In the genomic region with DNA sequence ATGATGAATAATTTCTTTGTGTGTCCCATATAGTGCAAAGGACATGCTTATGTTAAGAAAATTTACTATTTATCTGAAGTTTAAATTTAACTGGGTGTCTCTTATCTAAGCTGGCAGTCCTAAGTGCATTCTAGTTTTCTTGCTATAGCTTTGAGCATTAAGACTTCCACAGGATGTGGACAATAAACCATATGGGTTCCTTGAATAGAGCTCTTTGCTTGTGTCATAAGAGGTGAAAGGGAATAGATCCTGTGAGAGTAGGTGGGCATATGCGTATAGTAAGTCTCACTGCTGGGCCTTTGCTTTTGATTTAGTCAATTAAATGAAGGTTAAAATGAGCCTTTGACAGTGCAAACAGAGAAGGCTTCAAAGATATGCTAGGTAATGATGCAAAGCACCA, we compare ENCODE assay signal across 36 cellular contexts.
"Had no signal": no experiment of that assay in that cellular context is flagged by ENCODE, and none has a peak within 500 bp of the region (broad histone marks: within the 10 kb centered on the region; RNA-seq: fewer than 3 reads in every experiment).

No MANE protein-coding gene starts in this region.

- H3K27ac ChIP-seq: adrenal gland, ascending aorta, body of pancreas, brain microvascular endothelial cell, breast epithelium, cardiac muscle cell had no signal

- DNase-seq: activated effector memory CD4-positive, alpha-beta T cell treated with anti-CD3 and anti-CD28 coated beads, Interleukin-2, amount 50 U/mL, for 16 hours; activated effector memory CD4-positive, alpha-beta T cell treated with Interleukin-2 at 50 U/mL for 16 hours; activated gamma-delta T cell; activated gamma-delta T cell treated with Interleukin-2 at 50 U/mL for 16 hours; activated naive CD4-positive, alpha-beta T cell; activated naive CD4-positive, alpha-beta T cell treated with anti-CD3 and anti-CD28 coated beads for 36 hours; activated naive CD4-positive, alpha-beta T cell treated with anti-CD3 and anti-CD28 coated beads, Interleukin-2, amount 10 ng/mL, durations not matched to agents 7 days and 5 days; activated naive CD4-positive, alpha-beta T cell treated with anti-CD3 and anti-CD28 coated beads, Interleukin-2, amount 50 U/mL, for 16 hours; activated naive CD4-positive, alpha-beta T cell treated with Interleukin-2 at 50 U/mL for 16 hours; activated naive CD8-positive, alpha-beta T cell treated with anti-CD3 and anti-CD28 coated beads for 36 hours; activated naive CD8-positive, alpha-beta T cell treated with anti-CD3 and anti-CD28 coated beads, Interleukin-2, amount 10 ng/mL, durations not matched to agents 7 days and 5 days; activated naive CD8-positive, alpha-beta T cell treated with anti-CD3 and anti-CD28 coated beads, Interleukin-2, amount 50 U/mL, for 24 hours; activated T-cell treated with anti-CD3 and anti-CD28 coated beads, Interleukin-2, amount 50 U/mL, for 4 hours; activated T-cell treated with anti-CD3 and anti-CD28 coated beads, Interleukin-2, amount 50 U/mL, for 48 hours; activated T-cell treated with anti-CD3 and anti-CD28 coated beads, Interleukin-2, amount 50 U/mL, for 72 hours; adrenal gland; amniotic stem cell; amygdala; anterior cingulate cortex; aorta; body of pancreas; brain microvascular endothelial cell; caudate nucleus; central memory CD4-positive, alpha-beta T cell; cerebellar nuclear complex had no signal

- H3K4me1 Mint-ChIP-seq: activated naive CD4-positive, alpha-beta T cell treated with anti-CD3 and anti-CD28 coated beads, Interleukin-2, amount 10 ng/mL, durations not matched to agents 7 days and 5 days; activated naive CD4-positive, alpha-beta T cell treated with anti-CD3 and anti-CD28 coated beads, Interleukin-2, amount 50 U/mL, for 24 hours; activated naive CD8-positive, alpha-beta T cell treated with anti-CD3 and anti-CD28 coated beads for 36 hours; activated naive CD8-positive, alpha-beta T cell treated with anti-CD3 and anti-CD28 coated beads, Interleukin-2, amount 10 ng/mL, durations not matched to agents 7 days and 5 days; activated naive CD8-positive, alpha-beta T cell treated with anti-CD3 and anti-CD28 coated beads, Interleukin-2, amount 50 U/mL, for 24 hours; activated T-helper 17 cell treated with anti-CD3 and anti-CD28 coated beads, Interleukin-2, amount 50 U/mL, for 72 hours; brain; central memory CD8-positive, alpha-beta T cell had no signal

- H3K4me3 ChIP-seq: adrenal gland, ascending aorta, body of pancreas, breast epithelium, cardiac muscle cell had no signal

- H3K36me3 ChIP-seq: adrenal gland, ascending aorta, brain microvascular endothelial cell, breast epithelium, cardiac muscle cell had no signal

- H3K4me3 Mint-ChIP-seq: activated naive CD4-positive, alpha-beta T cell treated with anti-CD3 and anti-CD28 coated beads for 36 hours; activated naive CD4-positive, alpha-beta T cell treated with anti-CD3 and anti-CD28 coated beads, Interleukin-2, amount 10 ng/mL, durations not matched to agents 7 days and 5 days; activated naive CD4-positive, alpha-beta T cell treated with anti-CD3 and anti-CD28 coated beads, Interleukin-2, amount 50 U/mL, for 24 hours; activated naive CD8-positive, alpha-beta T cell; activated naive CD8-positive, alpha-beta T cell treated with anti-CD3 and anti-CD28 coated beads for 36 hours; activated naive CD8-positive, alpha-beta T cell treated with anti-CD3 and anti-CD28 coated beads, Interleukin-2, amount 10 ng/mL, durations not matched to agents 7 days and 5 days; activated naive CD8-positive, alpha-beta T cell treated with anti-CD3 and anti-CD28 coated beads, Interleukin-2, amount 50 U/mL, for 24 hours; activated T-cell treated with anti-CD3 and anti-CD28 coated beads, Interleukin-2, amount 50 U/mL, for 4 hours; activated T-cell treated with anti-CD3 and anti-CD28 coated beads, Interleukin-2, amount 50 U/mL, for 72 hours; activated T-helper 1 cell treated with anti-CD3 and anti-CD28 coated beads, Interleukin-12 subunit alpha, Interleukin-12 subunit beta, Interleukin-2, Interleukin-4 antibody, amounts not matched to agents 30 ng/mL and 10 ng/mL and 1 ng/mL, durations not matched to agents 14 hours and 24 hours and 36 hours; activated T-helper 17 cell treated with anti-CD3 and anti-CD28 coated beads, Interleukin-2, amount 50 U/mL, for 72 hours; brain; central memory CD8-positive, alpha-beta T cell had no signal

- ATAC-seq: activated naive CD4-positive, alpha-beta T cell treated with anti-CD3 and anti-CD28 coated beads, Interleukin-2, amount 50 U/mL, for 72 hours; activated naive CD8-positive, alpha-beta T cell treated with anti-CD3 and anti-CD28 coated beads, Interleukin-2, amount 50 U/mL, for 24 hours; activated T-cell treated with anti-CD3 and anti-CD28 coated beads, Interleukin-2, amount 50 U/mL, for 4 hours; activated T-cell treated with anti-CD3 and anti-CD28 coated beads, Interleukin-2, amount 50 U/mL, for 72 hours; activated T-helper 17 cell treated with anti-CD3 and anti-CD28 coated beads, Interleukin-2, amount 50 U/mL, for 72 hours; body of pancreas had no signal

- H3K9me3 Mint-ChIP-seq: activated naive CD4-positive, alpha-beta T cell treated with anti-CD3 and anti-CD28 coated beads for 36 hours; activated naive CD4-positive, alpha-beta T cell treated with anti-CD3 and anti-CD28 coated beads, Interleukin-2, amount 10 ng/mL, durations not matched to agents 7 days and 5 days; activated naive CD4-positive, alpha-beta T cell treated with anti-CD3 and anti-CD28 coated beads, Interleukin-2, amount 50 U/mL, for 24 hours; activated naive CD8-positive, alpha-beta T cell treated with anti-CD3 and anti-CD28 coated beads for 36 hours; activated naive CD8-positive, alpha-beta T cell treated with anti-CD3 and anti-CD28 coated beads, Interleukin-2, amount 10 ng/mL, durations not matched to agents 7 days and 5 days; activated naive CD8-positive, alpha-beta T cell treated with anti-CD3 and anti-CD28 coated beads, Interleukin-2, amount 50 U/mL, for 24 hours; activated T-cell treated with anti-CD3 and anti-CD28 coated beads, Interleukin-2, amount 50 U/mL, for 4 hours; activated T-helper 1 cell treated with anti-CD3 and anti-CD28 coated beads, Interleukin-12 subunit alpha, Interleukin-12 subunit beta, Interleukin-2, Interleukin-4 antibody, amounts not matched to agents 30 ng/mL and 10 ng/mL and 1 ng/mL, durations not matched to agents 14 hours and 24 hours and 36 hours; activated T-helper 2 cell treated with anti-CD3 and anti-CD28 coated beads, Interferon-gamma antibody, Interleukin-2, Interleukin-4, amounts not matched to agents 10 μg/mL and 5 μg/mL and 100 μg/mL, durations not matched to agents 14 hours and 24 hours and 36 hours; brain had no signal

- H3K27ac Mint-ChIP-seq: activated naive CD4-positive, alpha-beta T cell treated with anti-CD3 and anti-CD28 coated beads for 36 hours; activated naive CD4-positive, alpha-beta T cell treated with anti-CD3 and anti-CD28 coated beads, Interleukin-2, amount 10 ng/mL, durations not matched to agents 7 days and 5 days; activated naive CD4-positive, alpha-beta T cell treated with anti-CD3 and anti-CD28 coated beads, Interleukin-2, amount 50 U/mL, for 24 hours; activated naive CD4-positive, alpha-beta T cell treated with anti-CD3 and anti-CD28 coated beads, Interleukin-2, amount 50 U/mL, for 72 hours; activated naive CD8-positive, alpha-beta T cell; activated naive CD8-positive, alpha-beta T cell treated with anti-CD3 and anti-CD28 coated beads for 36 hours; activated naive CD8-positive, alpha-beta T cell treated with anti-CD3 and anti-CD28 coated beads, Interleukin-2, amount 10 ng/mL, durations not matched to agents 7 days and 5 days; activated naive CD8-positive, alpha-beta T cell treated with anti-CD3 and anti-CD28 coated beads, Interleukin-2, amount 50 U/mL, for 24 hours; activated T-cell treated with anti-CD3 and anti-CD28 coated beads, Interleukin-2, amount 50 U/mL, for 72 hours; activated T-helper 1 cell treated with anti-CD3 and anti-CD28 coated beads, Interleukin-12 subunit alpha, Interleukin-12 subunit beta, Interleukin-2, Interleukin-4 antibody, amounts not matched to agents 30 ng/mL and 10 ng/mL and 1 ng/mL, durations not matched to agents 14 hours and 24 hours and 36 hours; activated T-helper 17 cell treated with anti-CD3 and anti-CD28 coated beads, Interleukin-2, amount 50 U/mL, for 72 hours; activated T-helper 2 cell treated with anti-CD3 and anti-CD28 coated beads, Interferon-gamma antibody, Interleukin-2, Interleukin-4, amounts not matched to agents 10 μg/mL and 5 μg/mL and 100 μg/mL, durations not matched to agents 14 hours and 24 hours and 36 hours; brain had no signal

- H3K27me3 Mint-ChIP-seq: activated naive CD4-positive, alpha-beta T cell treated with anti-CD3 and anti-CD28 coated beads, Interleukin-2, amount 10 ng/mL, durations not matched to agents 7 days and 5 days; activated naive CD8-positive, alpha-beta T cell treated with anti-CD3 and anti-CD28 coated beads for 36 hours; activated naive CD8-positive, alpha-beta T cell treated with anti-CD3 and anti-CD28 coated beads, Interleukin-2, amount 10 ng/mL, durations not matched to agents 7 days and 5 days; activated naive CD8-positive, alpha-beta T cell treated with anti-CD3 and anti-CD28 coated beads, Interleukin-2, amount 50 U/mL, for 24 hours; central memory CD8-positive, alpha-beta T cell had no signal

- H3K27me3 ChIP-seq: adrenal gland, ascending aorta, body of pancreas, brain microvascular endothelial cell, breast epithelium, cardiac muscle cell had no signal

- H3K36me3 Mint-ChIP-seq: activated naive CD4-positive, alpha-beta T cell treated with anti-CD3 and anti-CD28 coated beads, Interleukin-2, amount 10 ng/mL, durations not matched to agents 7 days and 5 days; activated naive CD4-positive, alpha-beta T cell treated with anti-CD3 and anti-CD28 coated beads, Interleukin-2, amount 50 U/mL, for 24 hours; activated naive CD4-positive, alpha-beta T cell treated with anti-CD3 and anti-CD28 coated beads, Interleukin-2, amount 50 U/mL, for 72 hours; activated naive CD8-positive, alpha-beta T cell; activated naive CD8-positive, alpha-beta T cell treated with anti-CD3 and anti-CD28 coated beads for 36 hours; activated naive CD8-positive, alpha-beta T cell treated with anti-CD3 and anti-CD28 coated beads, Interleukin-2, amount 10 ng/mL, durations not matched to agents 7 days and 5 days; brain had no signal

- H3K4me1 ChIP-seq: adrenal gland, ascending aorta, body of pancreas, breast epithelium had no signal

- H3K9me3 ChIP-seq: adrenal gland, ascending aorta, body of pancreas, breast epithelium had no signal
